8 cellular contexts compared by ENCODE assay signal in genomic region chr18:11909081-11909410, GRCh38. TPM values are rescaled to one million over a fixed set of nuclear protein-coding genes. Genes with fewer than 3 reads are reported as not detected.
DNase-seq lines count a peak whose midpoint lies in the region; ATAC-seq and TF ChIP-seq lines count a peak whose summit lies in the region.

No MANE protein-coding gene starts in this region.

- H3K9ac ChIP-seq in rectal smooth muscle tissue (ENCODE audit: low read length): peak overlapping the region; percentile 100

- H3K36me3 ChIP-seq in SJSA1: peaks cover 5% of the 10 kb centered on the region; the same call in 1 of the 2 replicates
- no peaks in the 10 kb centered on the region for H3K36me3 ChIP-seq in rectal smooth muscle tissue (ENCODE audit: control insufficient read depth, insufficient read depth, low read length)

- H3K27ac ChIP-seq in SJSA1 (peak overlapping the region; percentile 98), rectal smooth muscle tissue (ENCODE audit: low read depth, low read length) (peak overlapping the region; percentile 99)

- H3K27me3 ChIP-seq in SJSA1 (replicated peaks) (no peaks in the 10 kb centered on the region), rectal smooth muscle tissue (ENCODE audit: control insufficient read depth, insufficient read depth, low read length) (no peaks in the 10 kb centered on the region)

- ATAC-seq in GM21576 (IDR thresholded peaks at IDR 0.05; ENCODE audit: unreplicated experiment): peak; percentile 1
- no peak for ATAC-seq in GM21515 (IDR thresholded peaks at IDR 0.05; ENCODE audit: unreplicated experiment)
- no peak for ATAC-seq in HG03521 (IDR thresholded peaks at IDR 0.05; ENCODE audit: unreplicated experiment)
- no peak for ATAC-seq in GM21526 (IDR thresholded peaks at IDR 0.05; ENCODE audit: low FRiP score, unreplicated experiment)

- H3K4me3 ChIP-seq in SJSA1 (peak overlapping the region; percentile 89), fibroblast of mammary gland (ENCODE audit: control insufficient read depth, low read depth, low read length) (peak overlapping the region; percentile 70), rectal smooth muscle tissue (ENCODE audit: low read length) (peak overlapping the region; percentile 78)

- H3K9me3 ChIP-seq in SJSA1 (replicated peaks): no peaks in the 10 kb centered on the region

- TF ChIP-seq CTCF in fibroblast of mammary gland (conservative IDR thresholded peaks at IDR 0.05; ENCODE audit: control insufficient read depth, insufficient read depth, low read depth, low read length): no peak

- DNase-seq in SJSA1 (ENCODE audit: low read depth in 1 of 2, low spot score in 2 of 2): no peak
- DNase-seq in fibroblast of mammary gland (ENCODE audit: low read depth): peak; percentile 25
- DNase-seq in NCI-H2227 (lab: John Stamatoyannopoulos, UW; ENCODE audit: unreplicated experiment): no peak

- H3K4me1 ChIP-seq in SJSA1 (replicated peaks) (peaks cover 13% of the 10 kb centered on the region), rectal smooth muscle tissue (ENCODE audit: control insufficient read depth, insufficient read depth, low read length) (peaks cover 6% of the 10 kb centered on the region)

RNA-seq across cellular contexts. Expression of gene MPPE1, which starts 0.9 kb away (rescaled TPM):
- total RNA-seq in SJSA1 (2014; rRNA removed; shearing (Covaris generic)): 30.5 and 36.4 TPM in 2 replicates

RNA-seq across cellular contexts. Expression of gene CHMP1B, which starts 57.8 kb away (rescaled TPM):
- total RNA-seq in SJSA1 (2014; rRNA removed; shearing (Covaris generic)): 27.2 and 32.9 TPM in 2 replicates
